In genomic region chr1:234564035-234565029, GRCh38 we compare ENCODE assay signal across 8 cellular contexts. TPM values are rescaled to one million over a fixed set of nuclear protein-coding genes. Genes with fewer than 3 reads are reported as not detected.
DNase-seq lines count a peak whose midpoint lies in the region; ATAC-seq and TF ChIP-seq lines count a peak whose summit lies in the region.

No MANE protein-coding gene starts in this region.

- H3K4me1 Mint-ChIP-seq in chondrocyte (ENCODE audit: low read depth) = peaks cover 13% of the 10 kb centered on the region

- TF ChIP-seq CTCF in chondrocyte (IDR thresholded peaks at IDR 0.05) = no peak

- peak overlapping the region; percentile 91 for H3K27ac Mint-ChIP-seq in chondrocyte (ENCODE audit: unreplicated experiment)

- H3K9me3 Mint-ChIP-seq in chondrocyte (ENCODE audit: low read depth) = no peaks in the 10 kb centered on the region

- no peak for ATAC-seq in HG03521 (IDR thresholded peaks at IDR 0.05; ENCODE audit: unreplicated experiment)

- in situ Hi-C loops in KBM-7 (cut with MboI; ENCODE audit: low pct_unique_long_range_greater_than_20kb, low sequenced_read_pairs) = no loop called here

- H3K4me3 Mint-ChIP-seq in chondrocyte (ENCODE audit: unreplicated experiment) = no peak overlapping the region

- H3K36me3 Mint-ChIP-seq in chondrocyte (ENCODE audit: low read depth) = no peaks in the 10 kb centered on the region

- no peaks in the 10 kb centered on the region for H3K27me3 Mint-ChIP-seq in chondrocyte (ENCODE audit: low read depth)

- peak; percentile 97 for DNase-seq in Daoy (ENCODE audit: low read depth)
- DNase-seq in M059J (ENCODE audit: low read depth) = peak; percentile 99
- DNase-seq in chondrocyte (ENCODE audit: low spot score) = no peak
- peak; percentile 89 for DNase-seq in non-pigmented ciliary epithelial cell (ENCODE audit: low read depth)
- no peak for DNase-seq in KBM-7
- no peak for DNase-seq in GM19240 (ENCODE audit: insufficient read length, low spot score)
- no peak for DNase-seq in NCI-H1092 (lab: John Stamatoyannopoulos, UW)

RNA-seq across cellular contexts. Expression of gene IRF2BP2, which starts 45.6 kb away (rescaled TPM):
- 50.6 and 51.9 TPM in 2 replicates for total RNA-seq in Daoy (2014; rRNA removed; shearing (Covaris generic))
- 49.0 and 84.1 TPM in 2 replicates for total RNA-seq in M059J (2014; rRNA removed; shearing (Covaris generic))
- total RNA-seq in chondrocyte = 67.9 to 74.4 TPM (median 70.5 TPM) in 3 replicates

Comparison
In these comparisons a context has a peak if more than half of its experiments do, and no peak if none do; other contexts are left out.
1. DNase-seq: peak in Daoy (single experiment), M059J (single experiment) and non-pigmented ciliary epithelial cell (single experiment); none in chondrocyte (single experiment), KBM-7 (single experiment), GM19240 (single experiment) and NCI-H1092 (single experiment).